8 cellular contexts compared by ENCODE assay signal in the genomic region with DNA sequence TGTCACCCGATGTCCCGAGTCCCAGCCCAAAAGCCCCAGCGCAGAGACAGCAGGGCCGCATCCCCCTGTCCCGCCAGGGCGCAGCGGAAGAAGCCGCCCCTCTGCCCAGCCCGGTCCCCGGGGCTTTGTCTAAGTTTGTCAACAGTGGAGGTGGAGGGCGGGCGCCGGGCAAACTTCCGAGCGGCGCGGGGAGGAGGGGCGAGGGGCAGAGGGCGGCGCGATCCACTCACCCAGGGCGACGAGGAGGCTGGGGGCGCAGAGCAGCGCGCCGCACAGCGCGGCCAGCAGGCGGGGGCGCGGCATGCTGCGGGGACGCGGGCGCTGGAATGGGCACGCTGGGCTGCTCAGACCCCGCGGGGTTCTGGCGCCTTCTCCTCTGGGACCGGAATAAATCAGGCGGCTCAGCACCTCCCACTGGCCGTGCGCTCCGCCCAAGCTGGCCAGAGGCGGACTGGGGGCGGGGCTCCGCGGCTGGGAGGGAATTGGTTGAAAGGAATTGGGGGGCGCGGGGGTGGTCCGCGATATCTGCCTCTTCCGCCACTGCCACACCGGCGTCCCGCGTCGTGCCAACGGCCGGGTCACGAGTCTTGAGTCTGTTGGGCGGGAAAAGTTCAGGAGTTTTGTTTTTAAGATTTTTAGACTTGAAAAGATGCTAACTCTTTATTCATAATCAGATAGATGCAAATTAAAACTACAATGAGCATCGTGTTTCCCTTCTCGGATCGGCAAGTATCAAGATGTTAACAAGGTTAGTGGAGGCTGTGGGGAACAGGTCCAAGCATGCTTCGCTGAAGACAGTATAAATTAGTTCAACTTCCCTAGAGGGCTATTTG. TPM values are rescaled to one million over a fixed set of nuclear protein-coding genes. Genes with fewer than 3 reads are reported as not detected.
A peak's percentile ranks its signal among the peaks of the same experiment; 100 is the strongest.
DNase-seq lines count a peak whose midpoint lies in the region; ATAC-seq and TF ChIP-seq lines count a peak whose summit lies in the region.

TSS of gene MFGE8 (minus strand) at position 363 of the 833 bp plus-strand sequence. CDS start at position 303, 60 bp downstream.

- peak within 1 kb of the TSS; percentile 45 for H3K27ac ChIP-seq in colonic mucosa

- H3K36me3 ChIP-seq in colonic mucosa = no peaks in the 10 kb centered on the region

- no peaks in the 10 kb centered on the region for H3K36me3 Mint-ChIP-seq in activated CD4-positive, alpha-beta T cell treated with anti-CD3 and anti-CD28 coated beads, Interleukin-2, amount 10 ng/mL, durations not matched to agents 24 days and 14 days (ENCODE audit: low read depth)

- no peaks in the 10 kb centered on the region for H3K27me3 ChIP-seq in colonic mucosa

- H3K27me3 Mint-ChIP-seq in activated CD4-positive, alpha-beta T cell treated with anti-CD3 and anti-CD28 coated beads, Interleukin-2, amount 10 ng/mL, durations not matched to agents 24 days and 14 days = peaks cover 4% of the 10 kb centered on the region

- no peaks in the 10 kb centered on the region for H3K9me3 ChIP-seq in colonic mucosa

- intact Hi-C loops in activated CD4-positive, alpha-beta T cell treated with anti-CD3 and anti-CD28 coated beads, Interleukin-2, amount 10 ng/mL, durations not matched to agents 24 days and 14 days (cut with micrococcal nuclease) = loop anchor here (2.0 kb wide), 1 partner anchor 18 kb away; the partner anchor contains the start of gene HAPLN3
- intact Hi-C loops in colonic mucosa (cut with DNase I) = no loop called here

- peak within 1 kb of the TSS; percentile 34 to 69 for H3K9ac ChIP-seq in colonic mucosa (ENCODE audit: low read depth in 2 of 2, low read length in 2 of 2)

- H3K4me3 Mint-ChIP-seq in activated CD4-positive, alpha-beta T cell treated with anti-CD3 and anti-CD28 coated beads, Interleukin-2, amount 10 ng/mL, durations not matched to agents 24 days and 14 days = peak within 1 kb of the TSS; percentile 89

- no peak for TF ChIP-seq CTCF in GM13977 (IDR thresholded peaks at IDR 0.05; ENCODE audit: extremely low read depth, insufficient read depth, missing control alignments)
- no peak for TF ChIP-seq CTCF in colonic mucosa (IDR thresholded peaks at IDR 0.05)

- DNase-seq in GM13977 (ENCODE audit: low spot score) = peak; percentile 83
- peak; percentile 89 for DNase-seq in NCI-H2171 treated with DMSO at 0.1 percent for 48 hours (lab: John Stamatoyannopoulos, UW)
- DNase-seq in activated CD4-positive, alpha-beta T cell treated with anti-CD3 and anti-CD28 coated beads, Interleukin-2, amount 10 ng/mL, durations not matched to agents 24 days and 14 days = peak; percentile 93
- DNase-seq in colonic mucosa = peak; percentile 78
- peak; percentile 96 for DNase-seq in left kidney (ENCODE audit: low read depth, low spot score)
- DNase-seq in stimulated activated CD4-positive, alpha-beta T cell treated with anti-CD3 and anti-CD28 coated beads, Interleukin-2, amount 100 ng/mL, for 4 hours (ENCODE audit: low read depth) = peak; percentile 49
- no peak for DNase-seq in NCI-H128 (lab: John Stamatoyannopoulos, UW; ENCODE audit: unreplicated experiment)

- H3K9me3 Mint-ChIP-seq in activated CD4-positive, alpha-beta T cell treated with anti-CD3 and anti-CD28 coated beads, Interleukin-2, amount 10 ng/mL, durations not matched to agents 24 days and 14 days = no peaks in the 10 kb centered on the region

- no peaks in the 10 kb centered on the region for H3K4me1 ChIP-seq in colonic mucosa

- in situ Hi-C loops in GM13977 (cut with MboI; ENCODE audit: low pct_unique_long_range_greater_than_20kb, low sequenced_read_pairs, unreplicated experiment) = loop anchor here (25.0 kb wide), 1 partner anchor 274 kb away; no protein-coding TSS in a partner anchor

- peaks cover 14% of the 10 kb centered on the region for H3K4me1 Mint-ChIP-seq in activated CD4-positive, alpha-beta T cell treated with anti-CD3 and anti-CD28 coated beads, Interleukin-2, amount 10 ng/mL, durations not matched to agents 24 days and 14 days

- peak within 1 kb of the TSS; percentile 71 for H3K27ac Mint-ChIP-seq in activated CD4-positive, alpha-beta T cell treated with anti-CD3 and anti-CD28 coated beads, Interleukin-2, amount 10 ng/mL, durations not matched to agents 24 days and 14 days

- peak; percentile 75 for ATAC-seq in HG02588 (IDR thresholded peaks at IDR 0.05; ENCODE audit: unreplicated experiment)

- peak within 1 kb of the TSS; percentile 71 for H3K4me3 ChIP-seq in colonic mucosa

RNA-seq across cellular contexts. Expression of gene MFGE8, which starts in this region (rescaled TPM):
- 7.3 and 10.6 TPM in 2 replicates for total RNA-seq in activated CD4-positive, alpha-beta T cell treated with anti-CD3 and anti-CD28 coated beads, Interleukin-2, amount 10 ng/mL, durations not matched to agents 24 days and 14 days
- total RNA-seq in colonic mucosa = 10 to 100 TPM; 31.3 to 38.6 TPM
